18 cellular contexts compared by ENCODE assay signal in genomic region chr2:98496750-98497493, GRCh38.
"Had no signal": no experiment of that assay in that cellular context is flagged by ENCODE, and none has a peak within 500 bp of the region (broad histone marks: within the 10 kb centered on the region; RNA-seq: fewer than 3 reads in every experiment).

No MANE protein-coding gene starts in this region.

- H3K9me3 Mint-ChIP-seq: dendritic cell treated with granulocyte-macrophage colony-stimulating factor and Interleukin-4, amounts not matched to agents 40 ng/mL and 50 ng/mL, for 4 days had no signal

- H3K27me3 ChIP-seq: transverse colon had no signal

- H3K36me3 ChIP-seq: transverse colon had no signal

- H3K4me3 ChIP-seq: transverse colon had no signal

- DNase-seq: activated CD4-positive, alpha-beta T cell treated with anti-CD3 and anti-CD28 coated beads, Interleukin-2, amount 50 U/mL, for 1 hour; activated CD4-positive, CD25-positive, alpha-beta regulatory T cell; activated CD8-positive, alpha-beta memory T cell treated with anti-CD3 and anti-CD28 coated beads for 24 hours; activated naive CD4-positive, alpha-beta T cell; amniotic stem cell; central memory CD4-positive, alpha-beta T cell; effector memory CD4-positive, alpha-beta T cell; head of caudate nucleus; left colon; naive B cell; nucleus accumbens; posterior cingulate gyrus; retina; stimulated activated CD4-positive, alpha-beta T cell treated with anti-CD3 and anti-CD28 coated beads, Interleukin-15, amount 100 ng/mL, for 24 hours; stimulated activated CD4-positive, alpha-beta T cell treated with anti-CD3 and anti-CD28 coated beads, Interleukin-4, amount 100 ng/mL, for 1 hour; stimulated activated naive CD8-positive, alpha-beta T cell treated with anti-CD3 and anti-CD28 coated beads, Interleukin-15, Interleukin-2, amounts not matched to agents 100 U/mL and 50 U/mL, for 24 hours; transverse colon had no signal

- H3K4me3 Mint-ChIP-seq: dendritic cell treated with granulocyte-macrophage colony-stimulating factor and Interleukin-4, amounts not matched to agents 40 ng/mL and 50 ng/mL, for 4 days; naive B cell had no signal

- H3K27ac ChIP-seq: transverse colon had no signal

- H3K9me3 ChIP-seq: transverse colon had no signal

- H3K27me3 Mint-ChIP-seq: dendritic cell treated with granulocyte-macrophage colony-stimulating factor and Interleukin-4, amounts not matched to agents 40 ng/mL and 50 ng/mL, for 4 days; naive B cell had no signal

- H3K27ac Mint-ChIP-seq: dendritic cell treated with granulocyte-macrophage colony-stimulating factor and Interleukin-4, amounts not matched to agents 40 ng/mL and 50 ng/mL, for 4 days; naive B cell had no signal
